ENCODE assay signal across 9 cellular contexts in the genomic region with DNA sequence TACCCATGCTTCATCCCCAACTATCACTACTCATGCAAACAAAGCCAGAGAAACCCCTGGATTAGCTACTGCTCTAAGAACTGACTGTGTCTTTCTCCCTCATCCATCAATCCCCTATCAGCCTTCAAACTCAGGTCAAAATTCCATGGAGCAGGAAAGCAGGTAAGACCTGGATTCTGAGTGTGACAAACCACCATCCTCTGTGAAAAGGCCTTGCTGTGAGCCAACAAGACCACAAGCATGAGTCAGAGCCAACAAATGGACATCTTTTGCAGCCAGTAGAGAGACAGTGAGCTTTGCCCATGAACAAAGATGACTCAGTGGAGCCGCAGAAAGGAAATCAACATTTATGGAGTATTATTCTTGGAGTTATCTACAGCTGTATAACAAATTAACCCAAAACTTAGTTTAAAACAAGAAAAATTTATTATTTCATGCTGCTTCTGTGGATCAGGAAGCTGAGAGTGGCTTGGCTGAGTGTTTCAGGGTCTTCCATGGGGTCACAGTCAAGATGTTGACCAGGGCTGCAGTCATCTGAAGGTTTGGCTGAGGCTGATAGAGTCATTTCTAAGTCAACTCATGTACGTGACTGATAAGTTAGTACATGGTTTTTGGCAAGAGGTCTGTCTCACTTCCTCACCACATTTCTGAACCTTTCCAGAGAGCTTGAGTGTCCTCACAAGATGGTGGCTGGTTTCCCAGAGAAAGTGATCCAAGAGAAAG.
A peak's percentile ranks its signal among the peaks of the same experiment; 100 is the strongest.
DNase-seq lines count a peak whose midpoint lies in the region; ATAC-seq and TF ChIP-seq lines count a peak whose summit lies in the region.
"Had no signal": no experiment of that assay in that cellular context is flagged by ENCODE, and none has a peak within 500 bp of the region (broad histone marks: within the 10 kb centered on the region; RNA-seq: fewer than 3 reads in every experiment).

No MANE protein-coding gene starts in this region.

- intact Hi-C loops in left ventricle myocardium inferior (cut with micrococcal nuclease), result no loop called here
- intact Hi-C loops in cardiac septum (cut with DNase I), result no loop called here
- intact Hi-C loops in gastrocnemius medialis (cut with DNase I; ENCODE audit: low total_unique reads), result no loop called here

- in situ Hi-C loops in gastrocnemius medialis (cut with MboI; ENCODE audit: low sequenced_read_pairs in 4 of 4), result no loop called here

- H3K9me3 ChIP-seq in left ventricle myocardium inferior (replicated peaks) (peaks cover 7% of the 10 kb centered on the region), gastrocnemius medialis (no peaks in the 10 kb centered on the region)

- H3K4me1 ChIP-seq in left ventricle myocardium inferior, result peaks cover 94% of the 10 kb centered on the region
- peaks cover 26% of the 10 kb centered on the region for H3K4me1 ChIP-seq in foreskin keratinocyte
- H3K4me1 ChIP-seq in gastrocnemius medialis, result peaks cover 29 to 30% of the 10 kb centered on the region in 2 donors

- peak overlapping the region; percentile 81 for H3K27ac ChIP-seq in left ventricle myocardium inferior (replicated peaks)
- H3K27ac ChIP-seq in foreskin keratinocyte, result peak overlapping the region; percentile 0
- no peak overlapping the region for H3K27ac ChIP-seq in gastrocnemius medialis

- peak; percentile 86 for ATAC-seq in foreskin keratinocyte
- ATAC-seq in GM18517 (IDR thresholded peaks at IDR 0.05; ENCODE audit: unreplicated experiment), result no peak
- no peak for ATAC-seq in gastrocnemius medialis
- ATAC-seq in HG03571 (IDR thresholded peaks at IDR 0.05; ENCODE audit: unreplicated experiment), result no peak
- no peak for ATAC-seq in HG02885 (IDR thresholded peaks at IDR 0.05; ENCODE audit: poor library complexity, unreplicated experiment)

- TF ChIP-seq POLR2A in gastrocnemius medialis (IDR thresholded peaks at IDR 0.05), result no peak

- no peaks in the 10 kb centered on the region for H3K36me3 ChIP-seq in left ventricle myocardium inferior
- H3K36me3 ChIP-seq in gastrocnemius medialis, result no peaks in the 10 kb centered on the region

- H3K27me3 ChIP-seq in left ventricle myocardium inferior (ENCODE audit: low read depth), result no peaks in the 10 kb centered on the region
- H3K27me3 ChIP-seq in foreskin keratinocyte, result no peaks in the 10 kb centered on the region
- H3K27me3 ChIP-seq in gastrocnemius medialis, result no peaks in the 10 kb centered on the region

- TF ChIP-seq CTCF in left ventricle myocardium inferior (IDR thresholded peaks at IDR 0.05; ENCODE audit: borderline replicate concordance), result no peak
- no peak for TF ChIP-seq CTCF in foreskin keratinocyte (conservative IDR thresholded peaks at IDR 0.05)
- no peak for TF ChIP-seq CTCF in gastrocnemius medialis (IDR thresholded peaks at IDR 0.05 in 4 of 5, conservative IDR thresholded peaks at IDR 0.05 in 1 of 5)

- H3K4me3 ChIP-seq in left ventricle myocardium inferior (no peak overlapping the region), gastrocnemius medialis (no peak overlapping the region)

- DNase-seq in left ventricle myocardium inferior (no peak), cardiac septum (ENCODE audit: low spot score) (no peak), SW 1271 (lab: John Stamatoyannopoulos, UW) (peak; percentile 58 to 77), foreskin keratinocyte (peak; percentile 95 to 97), gastrocnemius medialis (no peak)
- DNase-seq: nephron progenitor cell had no signal

Comparison
In these comparisons a context has a peak if more than half of its experiments do, and no peak if none do; other contexts are left out.
1. DNase-seq: peak in SW 1271 (2 of 2) and foreskin keratinocyte (2 of 2); none in left ventricle myocardium inferior (single experiment), cardiac septum (single experiment) and gastrocnemius medialis (0 of 2).
2. H3K27ac ChIP-seq: peak in left ventricle myocardium inferior (single experiment) and foreskin keratinocyte (single experiment); none in gastrocnemius medialis (0 of 4).